ENCODE assay signal across 9 cellular contexts in genomic region chr7:114959931-114960330, GRCh38. TPM values are rescaled to one million over a fixed set of nuclear protein-coding genes. Genes with fewer than 3 reads are reported as not detected.
DNase-seq lines count a peak whose midpoint lies in the region; ATAC-seq and TF ChIP-seq lines count a peak whose summit lies in the region.
"Had no signal": no experiment of that assay in that cellular context is flagged by ENCODE, and none has a peak within 500 bp of the region (broad histone marks: within the 10 kb centered on the region; RNA-seq: fewer than 3 reads in every experiment).

No MANE protein-coding gene starts in this region.

- in situ Hi-C loops in IMR-90 (cut with MboI; ENCODE audit: low sequenced_read_pairs): no loop called here

- no peak overlapping the region for H4K5ac ChIP-seq in IMR-90 (ENCODE audit: low read depth, low read length)

- intact Hi-C loops in IMR-90 (cut with micrococcal nuclease): no loop called here
- intact Hi-C loops in right cardiac atrium (cut with DNase I): no loop called here

- no TSS peak for BruUV-seq in IMR-90 (replicated peaks; lab: Mats Ljungman, UMichigan)

- H4K8ac ChIP-seq in IMR-90 (ENCODE audit: low read depth in 2 of 2, low read length in 2 of 2): no peak overlapping the region

- no peak for TF ChIP-seq CTCF in IMR-90 (conservative IDR thresholded peaks at IDR 0.05; ENCODE audit: low read depth, low read length)

- H3K27me3 ChIP-seq in IMR-90 (ENCODE audit: control insufficient read depth, insufficient read depth, low read length) (no peaks in the 10 kb centered on the region), right cardiac atrium (ENCODE audit: control insufficient read depth, insufficient read depth) (no peaks in the 10 kb centered on the region)
- H3K27me3 ChIP-seq: right atrium auricular region had no signal

- no peak for TF ChIP-seq RAD21 in IMR-90 (IDR thresholded peaks at IDR 0.05; ENCODE audit: low read length)

- H2BK20ac ChIP-seq in IMR-90 (ENCODE audit: low read depth, low read length): no peak overlapping the region

- CTCF ChIA-PET in IMR-90 (lab: Yijun Ruan, JAX): no interaction called here

- H3K4me1 ChIP-seq in IMR-90 (ENCODE audit: control insufficient read depth, insufficient read depth, low read length) (no peaks in the 10 kb centered on the region), right cardiac atrium (ENCODE audit: control insufficient read depth, insufficient read depth, low read length) (no peaks in the 10 kb centered on the region)
- H3K4me1 ChIP-seq: right atrium auricular region had no signal

- POLR2A ChIA-PET in IMR-90 (lab: Charles Lee; ENCODE audit: unreplicated experiment): no interaction called here

- H3K27ac ChIP-seq in IMR-90 (ENCODE audit: insufficient read depth, low read length) (no peak overlapping the region), right cardiac atrium (ENCODE audit: low read length) (no peak overlapping the region)
- H3K27ac ChIP-seq: right atrium auricular region had no signal

- H2AK9ac ChIP-seq in IMR-90 (replicated peaks; ENCODE audit: low read depth, low read length, poor library complexity): no peak overlapping the region

- no peak overlapping the region for H2AK5ac ChIP-seq in IMR-90 (ENCODE audit: low read depth, low read length)

- no peak overlapping the region for H3K4me2 ChIP-seq in IMR-90 (ENCODE audit: low read depth, low read length)

- no peak overlapping the region for H3K23ac ChIP-seq in IMR-90 (ENCODE audit: low read depth, low read length)

- H4K91ac ChIP-seq in IMR-90 (ENCODE audit: insufficient read depth, low read depth, low read length): no peak overlapping the region

- H2AFZ ChIP-seq in IMR-90 (replicated peaks; ENCODE audit: low read length, poor library complexity): no peak overlapping the region

- H2BK120ac ChIP-seq in IMR-90 (ENCODE audit: low read depth, low read length): no peak overlapping the region

- H3K79me1 ChIP-seq in IMR-90 (ENCODE audit: low read depth in 1 of 2, low read length in 2 of 2): peaks cover 27 to 28% of the 10 kb centered on the region in 2 experiments

- dilution Hi-C loops in IMR-90 (cut with HindIII; ENCODE audit: low sequenced_read_pairs, unreplicated experiment): no loop called here

- no peak overlapping the region for H3K4me3 ChIP-seq in IMR-90 (ENCODE audit: insufficient read depth, low read depth, low read length)
- no peak overlapping the region for H3K4me3 ChIP-seq in right cardiac atrium (ENCODE audit: low read length)
- H3K4me3 ChIP-seq: right atrium auricular region had no signal

- H3K36me3 Mint-ChIP-seq in activated T-cell treated with anti-CD3 and anti-CD28 coated beads, Interleukin-2, amount 50 U/mL, for 72 hours (ENCODE audit: insufficient read depth in 2 of 2): peaks cover 3 to 13% of the 10 kb centered on the region in 2 donors
- H3K36me3 Mint-ChIP-seq in stimulated activated naive CD8-positive, alpha-beta T cell treated with anti-CD3 and anti-CD28 coated beads, Interleukin-15, Interleukin-2, amounts not matched to agents 100 ng/mL and 50 ng/mL, for 24 hours (ENCODE audit: low read depth): peaks cover 28% of the 10 kb centered on the region

- H3K18ac ChIP-seq in IMR-90 (ENCODE audit: low read depth, low read length): no peak overlapping the region

- H3K9ac ChIP-seq in IMR-90 (ENCODE audit: low read depth, low read length): no peak overlapping the region

- peak overlapping the region; percentile 61 for H3K27ac Mint-ChIP-seq in activated T-cell treated with anti-CD3 and anti-CD28 coated beads, Interleukin-2, amount 50 U/mL, for 72 hours
- peak overlapping the region; percentile 50 for H3K27ac Mint-ChIP-seq in stimulated activated naive CD8-positive, alpha-beta T cell treated with anti-CD3 and anti-CD28 coated beads, Interleukin-15, Interleukin-2, amounts not matched to agents 100 ng/mL and 50 ng/mL, for 24 hours

- no peak overlapping the region for H3K14ac ChIP-seq in IMR-90 (replicated peaks; ENCODE audit: low read depth, low read length)

- TF ChIP-seq POLR2A in IMR-90 (IDR thresholded peaks at IDR 0.05; ENCODE audit: low read depth, low read length): no peak

- peaks cover 51% of the 10 kb centered on the region for H3K4me1 Mint-ChIP-seq in activated T-cell treated with anti-CD3 and anti-CD28 coated beads, Interleukin-2, amount 50 U/mL, for 72 hours (ENCODE audit: low read depth)
- H3K4me1 Mint-ChIP-seq in stimulated activated naive CD8-positive, alpha-beta T cell treated with anti-CD3 and anti-CD28 coated beads, Interleukin-15, Interleukin-2, amounts not matched to agents 100 ng/mL and 50 ng/mL, for 24 hours (ENCODE audit: low read depth): peaks cover 66% of the 10 kb centered on the region

- ATAC-seq in activated T-cell treated with anti-CD3 and anti-CD28 coated beads, Interleukin-2, amount 50 U/mL, for 72 hours (replicated peaks in 1 of 2): peak; percentile 71 to 87
- peak; percentile 77 for ATAC-seq in HG02678 (IDR thresholded peaks at IDR 0.05; ENCODE audit: unreplicated experiment)
- no peak for ATAC-seq in IMR-90 (ENCODE audit: low read depth)
- no peak for ATAC-seq in right cardiac atrium

- no peak overlapping the region for H3K4ac ChIP-seq in IMR-90 (ENCODE audit: low read depth, low read length)

- no peaks in the 10 kb centered on the region; the same call in 1 of the 2 replicates for H4K20me1 ChIP-seq in IMR-90 (ENCODE audit: insufficient read depth, low read length)

- no peak for DNase-seq in activated T-cell treated with anti-CD3 and anti-CD28 coated beads, Interleukin-2, amount 50 U/mL, for 72 hours
- DNase-seq in activated T-cell treated with anti-CD3 and anti-CD28 coated beads, Interleukin-2, amount 50 U/mL, for 48 hours: no peak
- DNase-seq in IMR-90 (peak; percentile 52), NCI-H1694 treated with DMSO at 0.1 percent for 48 hours (lab: John Stamatoyannopoulos, UW) (no peak), middle frontal gyrus (ENCODE audit: extremely low spot score, low spot score) (no peak), right cardiac atrium (no peak)

- H2BK5ac ChIP-seq in IMR-90 (ENCODE audit: low read depth, low read length, poor library complexity, severe bottlenecking): no peak overlapping the region

- no peaks in the 10 kb centered on the region for H3K9me3 ChIP-seq in IMR-90 (ENCODE audit: control insufficient read depth, insufficient read depth, low read length)
- H3K9me3 ChIP-seq in right cardiac atrium (ENCODE audit: control insufficient read depth, low read length): no peaks in the 10 kb centered on the region
- H3K9me3 ChIP-seq: right atrium auricular region had no signal

- H3K27me3 Mint-ChIP-seq in activated T-cell treated with anti-CD3 and anti-CD28 coated beads, Interleukin-2, amount 50 U/mL, for 72 hours (ENCODE audit: low read depth): no peaks in the 10 kb centered on the region
- H3K27me3 Mint-ChIP-seq in stimulated activated naive CD8-positive, alpha-beta T cell treated with anti-CD3 and anti-CD28 coated beads, Interleukin-15, Interleukin-2, amounts not matched to agents 100 ng/mL and 50 ng/mL, for 24 hours: no peaks in the 10 kb centered on the region

- no peak overlapping the region for H3K56ac ChIP-seq in IMR-90 (ENCODE audit: extremely low read depth, insufficient read depth, low read length)

- no peak overlapping the region for H2BK15ac ChIP-seq in IMR-90 (ENCODE audit: low read depth, low read length)

- H3K4me3 Mint-ChIP-seq in activated T-cell treated with anti-CD3 and anti-CD28 coated beads, Interleukin-2, amount 50 U/mL, for 72 hours: peak overlapping the region in 1 of 2 donors; percentile 34
- no peak overlapping the region for H3K4me3 Mint-ChIP-seq in stimulated activated naive CD8-positive, alpha-beta T cell treated with anti-CD3 and anti-CD28 coated beads, Interleukin-15, Interleukin-2, amounts not matched to agents 100 ng/mL and 50 ng/mL, for 24 hours

- no peaks in the 10 kb centered on the region for H3K9me3 Mint-ChIP-seq in activated T-cell treated with anti-CD3 and anti-CD28 coated beads, Interleukin-2, amount 50 U/mL, for 72 hours
- no peaks in the 10 kb centered on the region for H3K9me3 Mint-ChIP-seq in stimulated activated naive CD8-positive, alpha-beta T cell treated with anti-CD3 and anti-CD28 coated beads, Interleukin-15, Interleukin-2, amounts not matched to agents 100 ng/mL and 50 ng/mL, for 24 hours

- H3K9me1 ChIP-seq in IMR-90 (ENCODE audit: insufficient read depth, low read length): 0 out of 2 replicates have a peak, but pooled peaks cover 3% of the 10 kb centered on the region

- H3K36me3 ChIP-seq in IMR-90 (ENCODE audit: control insufficient read depth, insufficient read depth, low read length): peaks cover 4% of the 10 kb centered on the region
- H3K36me3 ChIP-seq: right atrium auricular region had no signal

- no CpG with 5 or more reads among the region's 3 CpGs for WGBS in IMR-90 (ENCODE audit: extremely low coverage in 2 of 2, insufficient read length in 1 of 2), 2 experiments
- 90% methylated on average over 3 of the region's 3 CpGs for WGBS in right cardiac atrium

TF ChIP-seq in IMR-90, 13 proteins besides CTCF, POLR2A, EP300 and RAD21:
- no peak for TF ChIP-seq RCOR1 (IDR thresholded peaks at IDR 0.05; ENCODE audit: insufficient replicate concordance, low read length)
- TF ChIP-seq, protein P1, sequence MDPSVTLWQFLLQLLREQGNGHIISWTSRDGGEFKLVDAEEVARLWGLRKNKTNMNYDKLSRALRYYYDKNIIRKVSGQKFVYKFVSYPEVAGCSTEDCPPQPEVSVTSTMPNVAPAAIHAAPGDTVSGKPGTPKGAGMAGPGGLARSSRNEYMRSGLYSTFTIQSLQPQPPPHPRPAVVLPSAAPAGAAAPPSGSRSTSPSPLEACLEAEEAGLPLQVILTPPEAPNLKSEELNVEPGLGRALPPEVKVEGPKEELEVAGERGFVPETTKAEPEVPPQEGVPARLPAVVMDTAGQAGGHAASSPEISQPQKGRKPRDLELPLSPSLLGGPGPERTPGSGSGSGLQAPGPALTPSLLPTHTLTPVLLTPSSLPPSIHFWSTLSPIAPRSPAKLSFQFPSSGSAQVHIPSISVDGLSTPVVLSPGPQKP (IDR thresholded peaks at IDR 0.05; ENCODE audit: borderline replicate concordance, low read depth, low read length): no peak

RNA-seq across cellular contexts. Expression of gene MDFIC, which starts 38.0 kb away (rescaled TPM):
- total RNA-seq in activated T-cell treated with anti-CD3 and anti-CD28 coated beads, Interleukin-2, amount 50 U/mL, for 72 hours: 10 to 100 TPM; 55.2 to 65.2 TPM
- 29.7 and 35.0 TPM in 2 replicates for total RNA-seq in IMR-90 (2012; rRNA removed)
- 16.9 and 18.1 TPM in 2 replicates for polyA plus RNA-seq in IMR-90 (2012; rRNA removed)
- polyA plus RNA-seq in IMR-90 (2012; cell fraction: cytosol; rRNA removed): 7.5 and 10.8 TPM in 2 replicates
- polyA plus RNA-seq in IMR-90 (2012; cell fraction: nucleus; rRNA removed; ENCODE audit: low replicate concordance): 2.9 and 8.2 TPM in 2 replicates
- 10 to 100 TPM; 18.6 to 23.8 (median 22.2) TPM for total RNA-seq in right cardiac atrium
- polyA plus RNA-seq in right cardiac atrium: 9.2 TPM

Comparison
In these comparisons a context has a peak if more than half of its experiments do, and no peak if none do; other contexts are left out.
1. ATAC-seq: peak in activated T-cell treated with anti-CD3 and anti-CD28 coated beads, Interleukin-2, amount 50 U/mL, for 72 hours (2 of 2) and HG02678 (single experiment); none in IMR-90 (single experiment) and right cardiac atrium (0 of 2).